1 cellular context compared by ENCODE assay signal in the genomic region with DNA sequence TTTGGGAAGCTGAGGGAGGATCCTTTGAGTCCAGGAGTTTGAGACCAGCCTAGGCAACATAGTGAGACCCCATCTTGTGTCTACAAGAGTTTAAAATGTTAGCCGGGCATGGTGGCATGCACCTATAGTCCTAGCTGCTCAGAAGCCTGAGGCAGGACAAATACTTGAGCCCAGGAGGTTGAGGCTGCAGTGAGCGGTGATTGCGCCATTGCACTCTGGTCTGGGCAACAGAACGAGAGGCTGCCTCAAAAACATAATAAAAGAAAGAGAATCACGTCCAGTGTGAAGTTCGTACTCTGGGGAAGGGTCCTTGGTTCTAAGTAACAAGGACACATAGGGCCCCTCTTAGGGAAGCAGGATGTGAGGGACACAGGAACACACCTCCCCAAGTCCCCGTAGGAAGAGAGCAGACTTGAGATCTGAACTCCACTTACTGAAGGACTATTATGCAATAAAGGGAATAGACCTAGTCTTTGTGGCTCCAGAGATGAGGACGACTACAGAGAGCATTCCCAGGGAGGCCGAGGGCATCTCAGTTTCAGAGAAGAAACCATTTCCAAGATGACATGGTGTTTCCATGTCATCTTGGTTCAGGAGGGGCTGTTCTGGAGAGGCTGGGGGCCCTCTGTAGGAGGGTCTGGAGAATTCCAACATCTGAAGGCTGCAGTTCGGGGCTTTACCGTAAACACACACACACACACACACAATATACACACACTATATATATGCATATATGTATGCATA.
TF ChIP-seq lines count a peak whose summit lies in the region.

No MANE protein-coding gene starts in this region.

TF ChIP-seq in HepG2, 621 proteins besides CTCF, POLR2A, EP300 and RAD21 (continued from another document and continues in another):
- TF ChIP-seq ZNF20 (CRISPR knock-in tag; IDR thresholded peaks at IDR 0.05) (no peak), NONO (IDR thresholded peaks at IDR 0.05) (no peak), NONO (CRISPR knock-in tag; conservative IDR thresholded peaks at IDR 0.05) (no peak), CEBPG (CRISPR knock-in tag; IDR thresholded peaks at IDR 0.05) (peak; percentile 91), ZFP37 (CRISPR knock-in tag; IDR thresholded peaks at IDR 0.05; ENCODE audit: borderline replicate concordance) (no peak), SMAD3 (CRISPR knock-in tag; IDR thresholded peaks at IDR 0.05) (peak; percentile 41; the same call in 1 of the 2 replicates), E2F2 (CRISPR knock-in tag; IDR thresholded peaks at IDR 0.05; ENCODE audit: borderline replicate concordance) (no peak), ZNF232 (CRISPR knock-in tag; IDR thresholded peaks at IDR 0.05; ENCODE audit: borderline replicate concordance) (0 out of 2 replicates have a peak, but pooled peaks have one; percentile 20), ZNF644 (CRISPR knock-in tag; IDR thresholded peaks at IDR 0.05; ENCODE audit: low read depth) (0 out of 2 replicates have a peak, but pooled peaks have one; percentile 3), ZBTB38 (CRISPR knock-in tag; IDR thresholded peaks at IDR 0.05) (0 out of 2 replicates have a peak, but pooled peaks have one; percentile 18), MYC (CRISPR knock-in tag; IDR thresholded peaks at IDR 0.05; ENCODE audit: borderline replicate concordance) (no peak), SIN3B (IDR thresholded peaks at IDR 0.05; ENCODE audit: low read length) (no peak), HDAC2 (CRISPR knock-in tag; IDR thresholded peaks at IDR 0.05) (peak; percentile 37; the same call in 1 of the 2 replicates), SOX13 (IDR thresholded peaks at IDR 0.05) (no peak), SOX13 (CRISPR knock-in tag; conservative IDR thresholded peaks at IDR 0.05 in 1 of 2, IDR thresholded peaks at IDR 0.05 in 1 of 2) (no peak), ZNF30 (CRISPR knock-in tag; IDR thresholded peaks at IDR 0.05) (no peak), SCMH1 (CRISPR knock-in tag; IDR thresholded peaks at IDR 0.05; ENCODE audit: borderline replicate concordance) (no peak), ZNF335 (CRISPR knock-in tag; IDR thresholded peaks at IDR 0.05) (no peak), IRF2 (CRISPR knock-in tag; IDR thresholded peaks at IDR 0.05) (no peak), PRMT3 (CRISPR knock-in tag; IDR thresholded peaks at IDR 0.05; ENCODE audit: borderline replicate concordance, low read depth) (no peak), CHD2 (IDR thresholded peaks at IDR 0.05; ENCODE audit: low read depth, low read length) (no peak), PREB (CRISPR knock-in tag; IDR thresholded peaks at IDR 0.05) (no peak), NFRKB (IDR thresholded peaks at IDR 0.05) (no peak), ZNF768 (CRISPR knock-in tag; IDR thresholded peaks at IDR 0.05) (no peak), SNAI1 (CRISPR knock-in tag; IDR thresholded peaks at IDR 0.05; ENCODE audit: borderline replicate concordance) (no peak), ZBTB40 (IDR thresholded peaks at IDR 0.05) (no peak), ZBTB40 (CRISPR knock-in tag; IDR thresholded peaks at IDR 0.05) (no peak), NCOA2 (CRISPR knock-in tag; IDR thresholded peaks at IDR 0.05) (no peak), STAG1 (CRISPR knock-in tag; IDR thresholded peaks at IDR 0.05) (no peak)
- TF ChIP-seq, protein P1, sequence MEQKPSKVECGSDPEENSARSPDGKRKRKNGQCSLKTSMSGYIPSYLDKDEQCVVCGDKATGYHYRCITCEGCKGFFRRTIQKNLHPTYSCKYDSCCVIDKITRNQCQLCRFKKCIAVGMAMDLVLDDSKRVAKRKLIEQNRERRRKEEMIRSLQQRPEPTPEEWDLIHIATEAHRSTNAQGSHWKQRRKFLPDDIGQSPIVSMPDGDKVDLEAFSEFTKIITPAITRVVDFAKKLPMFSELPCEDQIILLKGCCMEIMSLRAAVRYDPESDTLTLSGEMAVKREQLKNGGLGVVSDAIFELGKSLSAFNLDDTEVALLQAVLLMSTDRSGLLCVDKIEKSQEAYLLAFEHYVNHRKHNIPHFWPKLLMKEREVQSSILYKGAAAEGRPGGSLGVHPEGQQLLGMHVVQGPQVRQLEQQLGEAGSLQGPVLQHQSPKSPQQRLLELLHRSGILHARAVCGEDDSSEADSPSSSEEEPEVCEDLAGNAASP (CRISPR knock-in tag; IDR thresholded peaks at IDR 0.05; ENCODE audit: borderline replicate concordance): no peak
- TF ChIP-seq, protein P2, sequence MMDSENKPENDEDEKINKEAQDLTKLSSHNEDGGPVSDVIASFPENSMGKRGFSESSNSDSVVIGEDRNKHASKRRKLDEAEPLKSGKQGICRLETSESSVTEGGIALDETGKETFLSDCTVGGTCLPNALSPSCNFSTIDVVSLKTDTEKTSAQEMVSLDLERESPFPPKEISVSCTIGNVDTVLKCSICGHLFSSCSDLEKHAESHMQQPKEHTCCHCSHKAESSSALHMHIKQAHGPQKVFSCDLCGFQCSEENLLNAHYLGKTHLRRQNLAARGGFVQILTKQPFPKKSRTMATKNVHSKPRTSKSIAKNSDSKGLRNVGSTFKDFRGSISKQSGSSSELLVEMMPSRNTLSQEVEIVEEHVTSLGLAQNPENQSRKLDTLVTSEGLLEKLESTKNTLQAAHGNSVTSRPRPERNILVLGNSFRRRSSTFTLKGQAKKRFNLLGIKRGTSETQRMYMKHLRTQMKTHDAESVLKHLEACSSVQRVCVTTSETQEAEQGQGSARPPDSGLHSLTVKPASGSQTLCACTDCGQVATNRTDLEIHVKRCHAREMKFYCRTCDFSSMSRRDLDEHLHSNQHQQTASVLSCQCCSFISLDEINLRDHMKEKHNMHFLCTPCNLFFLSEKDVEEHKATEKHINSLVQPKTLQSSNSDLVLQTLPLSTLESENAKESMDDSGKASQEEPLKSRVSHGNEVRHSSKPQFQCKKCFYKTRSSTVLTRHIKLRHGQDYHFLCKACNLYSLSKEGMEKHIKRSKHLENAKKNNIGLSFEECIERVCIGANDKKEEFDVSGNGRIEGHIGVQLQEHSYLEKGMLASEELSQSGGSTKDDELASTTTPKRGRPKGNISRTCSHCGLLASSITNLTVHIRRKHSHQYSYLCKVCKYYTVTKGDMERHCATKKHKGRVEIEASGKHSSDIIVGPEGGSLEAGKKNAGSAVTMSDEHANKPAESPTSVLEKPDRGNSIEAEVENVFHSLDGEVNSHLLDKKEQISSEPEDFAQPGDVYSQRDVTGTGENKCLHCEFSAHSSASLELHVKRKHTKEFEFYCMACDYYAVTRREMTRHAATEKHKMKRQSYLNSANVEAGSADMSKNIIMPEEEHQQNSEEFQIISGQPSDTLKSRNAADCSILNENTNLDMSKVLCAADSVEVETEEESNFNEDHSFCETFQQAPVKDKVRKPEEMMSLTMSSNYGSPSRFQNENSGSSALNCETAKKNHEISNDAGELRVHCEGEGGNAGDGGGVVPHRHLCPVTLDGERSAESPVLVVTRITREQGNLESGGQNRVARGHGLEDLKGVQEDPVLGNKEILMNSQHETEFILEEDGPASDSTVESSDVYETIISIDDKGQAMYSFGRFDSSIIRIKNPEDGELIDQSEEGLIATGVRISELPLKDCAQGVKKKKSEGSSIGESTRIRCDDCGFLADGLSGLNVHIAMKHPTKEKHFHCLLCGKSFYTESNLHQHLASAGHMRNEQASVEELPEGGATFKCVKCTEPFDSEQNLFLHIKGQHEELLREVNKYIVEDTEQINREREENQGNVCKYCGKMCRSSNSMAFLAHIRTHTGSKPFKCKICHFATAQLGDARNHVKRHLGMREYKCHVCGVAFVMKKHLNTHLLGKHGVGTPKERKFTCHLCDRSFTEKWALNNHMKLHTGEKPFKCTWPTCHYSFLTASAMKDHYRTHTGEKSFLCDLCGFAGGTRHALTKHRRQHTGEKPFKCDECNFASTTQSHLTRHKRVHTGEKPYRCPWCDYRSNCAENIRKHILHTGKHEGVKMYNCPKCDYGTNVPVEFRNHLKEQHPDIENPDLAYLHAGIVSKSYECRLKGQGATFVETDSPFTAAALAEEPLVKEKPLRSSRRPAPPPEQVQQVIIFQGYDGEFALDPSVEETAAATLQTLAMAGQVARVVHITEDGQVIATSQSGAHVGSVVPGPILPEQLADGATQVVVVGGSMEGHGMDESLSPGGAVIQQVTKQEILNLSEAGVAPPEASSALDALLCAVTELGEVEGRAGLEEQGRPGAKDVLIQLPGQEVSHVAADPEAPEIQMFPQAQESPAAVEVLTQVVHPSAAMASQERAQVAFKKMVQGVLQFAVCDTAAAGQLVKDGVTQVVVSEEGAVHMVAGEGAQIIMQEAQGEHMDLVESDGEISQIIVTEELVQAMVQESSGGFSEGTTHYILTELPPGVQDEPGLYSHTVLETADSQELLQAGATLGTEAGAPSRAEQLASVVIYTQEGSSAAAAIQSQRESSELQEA (CRISPR knock-in tag; IDR thresholded peaks at IDR 0.05; ENCODE audit: not compliant biosample characterization): no peak
- TF ChIP-seq, protein P3, sequence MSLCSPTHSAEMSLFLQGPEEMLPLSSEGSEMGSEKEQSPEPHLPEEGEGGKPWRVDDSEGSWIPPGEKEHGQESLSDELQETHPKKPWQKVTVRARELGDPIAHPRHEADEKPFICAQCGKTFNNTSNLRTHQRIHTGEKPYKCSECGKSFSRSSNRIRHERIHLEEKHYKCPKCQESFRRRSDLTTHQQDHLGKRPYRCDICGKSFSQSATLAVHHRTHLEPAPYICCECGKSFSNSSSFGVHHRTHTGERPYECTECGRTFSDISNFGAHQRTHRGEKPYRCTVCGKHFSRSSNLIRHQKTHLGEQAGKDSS (CRISPR knock-in tag; IDR thresholded peaks at IDR 0.05; ENCODE audit: borderline replicate concordance, low read depth): no peak
- TF ChIP-seq, protein P4, sequence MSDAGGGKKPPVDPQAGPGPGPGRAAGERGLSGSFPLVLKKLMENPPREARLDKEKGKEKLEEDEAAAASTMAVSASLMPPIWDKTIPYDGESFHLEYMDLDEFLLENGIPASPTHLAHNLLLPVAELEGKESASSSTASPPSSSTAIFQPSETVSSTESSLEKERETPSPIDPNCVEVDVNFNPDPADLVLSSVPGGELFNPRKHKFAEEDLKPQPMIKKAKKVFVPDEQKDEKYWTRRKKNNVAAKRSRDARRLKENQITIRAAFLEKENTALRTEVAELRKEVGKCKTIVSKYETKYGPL (CRISPR knock-in tag; IDR thresholded peaks at IDR 0.05): peak; percentile 65; the same call in 1 of the 2 replicates
